Comparison of ENCODE assay signal across 32 cellular contexts in genomic region chr4:7498406-7499200, GRCh38.
DNase-seq lines count a peak whose midpoint lies in the region; ATAC-seq, FAIRE-seq and TF ChIP-seq lines count a peak whose summit lies in the region.
"Had no signal": no experiment of that assay in that cellular context is flagged by ENCODE, and none has a peak within 500 bp of the region (broad histone marks: within the 10 kb centered on the region; RNA-seq: fewer than 3 reads in every experiment).

No MANE protein-coding gene starts in this region.

- H3K9me3 Mint-ChIP-seq in activated CD4-positive, alpha-beta T cell treated with anti-CD3 and anti-CD28 coated beads, Interleukin-2, amount 10 ng/mL, durations not matched to agents 7 days and 5 days = no peaks in the 10 kb centered on the region
- H3K9me3 Mint-ChIP-seq in glutamatergic neuron (ENCODE audit: unreplicated experiment) = peaks cover 26% of the 10 kb centered on the region
- H3K9me3 Mint-ChIP-seq: CD8-positive, alpha-beta T cell had no signal

- H3K4me3 Mint-ChIP-seq in activated CD4-positive, alpha-beta T cell treated with anti-CD3 and anti-CD28 coated beads, Interleukin-2, amount 10 ng/mL, durations not matched to agents 7 days and 5 days = no peak overlapping the region
- H3K4me3 Mint-ChIP-seq in glutamatergic neuron (ENCODE audit: unreplicated experiment) = no peak overlapping the region
- H3K4me3 Mint-ChIP-seq: CD8-positive, alpha-beta T cell had no signal

- DNase-seq in activated CD4-positive, alpha-beta T cell treated with anti-CD3 and anti-CD28 coated beads, Interleukin-2, amount 10 ng/mL, durations not matched to agents 7 days and 5 days = no peak
- DNase-seq in activated CD4-positive, alpha-beta T cell treated with anti-CD3 and anti-CD28 coated beads, Interleukin-2, amount 50 U/mL, for 1 hour = no peak
- DNase-seq in glutamatergic neuron = no peak
- DNase-seq in urothelium cell line (ENCODE audit: low spot score) = no peak
- DNase-seq in pancreas = no peak
- DNase-seq: AML-193; Caco-2; CD8-positive, alpha-beta T cell; DMS 273 treated with DMSO at 0.1 percent for 48 hours; DMS79; EL; GDM1; GOT3; KG1; MG63; NCI-H1436 treated with DMSO at 0.1 percent for 48 hours; NCI-H187 treated with DMSO at 0.1 percent for 48 hours; NCI-H2171 treated with DMSO at 0.1 percent for 48 hours; NCI-H446 treated with DMSO at 0.1 percent for 48 hours; NCI-H526; OCI-M1; Peyer's patch; SIG-M5; SK-N-SH; SW 1271 had no signal

- FAIRE-seq in urothelium cell line (lab: Jason Lieb, UNC) (peak; percentile 42), pancreas (lab: Jason Lieb, UNC) (no peak)
- FAIRE-seq: A549, GM12878, HTR-8/SVneo had no signal

- 37 to 40% methylated on average over 17 of the region's 17 CpGs for WGBS in pancreas, 2 donors

- H3K27me3 ChIP-seq in pancreas = no peaks in the 10 kb centered on the region
- H3K27me3 ChIP-seq: MG63, Peyer's patch had no signal

- H3K27ac Mint-ChIP-seq in activated CD4-positive, alpha-beta T cell treated with anti-CD3 and anti-CD28 coated beads, Interleukin-2, amount 10 ng/mL, durations not matched to agents 7 days and 5 days = peak overlapping the region; percentile 32
- peak overlapping the region; percentile 46 for H3K27ac Mint-ChIP-seq in glutamatergic neuron (ENCODE audit: unreplicated experiment)
- H3K27ac Mint-ChIP-seq: CD8-positive, alpha-beta T cell had no signal

- TF ChIP-seq CTCF in glutamatergic neuron (IDR thresholded peaks at IDR 0.05; ENCODE audit: partially characterized antibody, unreplicated experiment) (no peak), pancreas (IDR thresholded peaks at IDR 0.05) (no peak)

- H3K36me3 ChIP-seq in pancreas = no peaks in the 10 kb centered on the region
- H3K36me3 ChIP-seq: HAP-1, MG63, Peyer's patch had no signal

- H3K27ac ChIP-seq in pancreas = no peak overlapping the region
- H3K27ac ChIP-seq: A549, C4-2B, Peyer's patch had no signal

- no peaks in the 10 kb centered on the region for H3K4me1 Mint-ChIP-seq in activated CD4-positive, alpha-beta T cell treated with anti-CD3 and anti-CD28 coated beads, Interleukin-2, amount 10 ng/mL, durations not matched to agents 7 days and 5 days
- H3K4me1 Mint-ChIP-seq in glutamatergic neuron (ENCODE audit: low read depth, unreplicated experiment) = peaks cover 29% of the 10 kb centered on the region

- intact Hi-C loops in pancreas (cut with DNase I) = no loop called here

- no peaks in the 10 kb centered on the region for H3K36me3 Mint-ChIP-seq in activated CD4-positive, alpha-beta T cell treated with anti-CD3 and anti-CD28 coated beads, Interleukin-2, amount 10 ng/mL, durations not matched to agents 7 days and 5 days (ENCODE audit: low read depth)
- H3K36me3 Mint-ChIP-seq in glutamatergic neuron (ENCODE audit: unreplicated experiment) = no peaks in the 10 kb centered on the region
- H3K36me3 Mint-ChIP-seq: CD8-positive, alpha-beta T cell had no signal

- no peaks in the 10 kb centered on the region for H3K27me3 Mint-ChIP-seq in activated CD4-positive, alpha-beta T cell treated with anti-CD3 and anti-CD28 coated beads, Interleukin-2, amount 10 ng/mL, durations not matched to agents 7 days and 5 days
- H3K27me3 Mint-ChIP-seq in glutamatergic neuron (ENCODE audit: unreplicated experiment) = peaks cover 16% of the 10 kb centered on the region

- CTCF ChIA-PET in activated CD4-positive, alpha-beta T cell treated with anti-CD3 and anti-CD28 coated beads, Interleukin-2, amount 10 ng/mL, durations not matched to agents 7 days and 5 days (lab: Charles Lee) = interaction anchor here (0.6 kb wide), 1 partner anchor 553 kb away, joined by 3 read pairs; no protein-coding TSS in a partner anchor

- no peaks in the 10 kb centered on the region for H3K4me1 ChIP-seq in pancreas
- H3K4me1 ChIP-seq: A549, Caco-2, HAP-1, Peyer's patch had no signal

- POLR2A ChIA-PET in activated CD4-positive, alpha-beta T cell treated with anti-CD3 and anti-CD28 coated beads, Interleukin-2, amount 10 ng/mL, durations not matched to agents 7 days and 5 days (lab: Charles Lee) = no interaction called here

- H3K9me3 ChIP-seq in pancreas = no peaks in the 10 kb centered on the region
- H3K9me3 ChIP-seq: A549, Caco-2, HAP-1, MG63, SK-N-SH had no signal

- TF ChIP-seq EP300 in Ishikawa (IDR thresholded peaks at IDR 0.05; ENCODE audit: borderline replicate concordance) = no peak

- no peak for TF ChIP-seq RAD21 in Ishikawa (IDR thresholded peaks at IDR 0.05; ENCODE audit: low read depth)

- ATAC-seq in GM21619 (IDR thresholded peaks at IDR 0.05; ENCODE audit: unreplicated experiment) = no peak
- no peak for ATAC-seq in pancreas
- ATAC-seq: A549; CD8-positive, alpha-beta T cell; GM12878 had no signal

- H3K4me3 ChIP-seq in pancreas = no peak overlapping the region
- H3K4me3 ChIP-seq: A549, GM12878, HAP-1, MG63, Peyer's patch had no signal

TF ChIP-seq in Ishikawa, 13 proteins besides CTCF, POLR2A, EP300 and RAD21:
- peak; percentile 60 for TF ChIP-seq USF1 (IDR thresholded peaks at IDR 0.05)
- TF ChIP-seq EGR1 (IDR thresholded peaks at IDR 0.05) = no peak
